22 cellular contexts compared by ENCODE assay signal in genomic region chr5:145917288-145917687, GRCh38. TPM values are rescaled to one million over a fixed set of nuclear protein-coding genes. Genes with fewer than 3 reads are reported as not detected.
"Had no signal": no experiment of that assay in that cellular context is flagged by ENCODE, and none has a peak within 500 bp of the region (broad histone marks: within the 10 kb centered on the region; RNA-seq: fewer than 3 reads in every experiment).

No MANE protein-coding gene starts in this region.

- H3K27me3 ChIP-seq: cardiac muscle cell, colonic mucosa, esophagus muscularis mucosa had no signal

- H3K36me3 ChIP-seq: cardiac muscle cell, colonic mucosa, esophagus muscularis mucosa had no signal

- H3K4me3 ChIP-seq: cardiac muscle cell, colonic mucosa, esophagus muscularis mucosa, lung, skin epidermis had no signal

- ATAC-seq: activated CD4-positive, alpha-beta T cell treated with anti-CD3 and anti-CD28 coated beads for 36 hours; activated CD8-positive, alpha-beta memory T cell treated with anti-CD3 and anti-CD28 coated beads, Interleukin-2, amount 10 ng/mL, durations not matched to agents 7 days and 5 days; stimulated activated naive B cell treated with anti-CD40 and anti-IgM and Interleukin-4, amounts not matched to agents 10 μg/mL and 1 μg/mL and 100 μg/mL, for 72 hours had no signal

- H3K27ac ChIP-seq: cardiac muscle cell, colonic mucosa, esophagus muscularis mucosa, parathyroid adenoma, skin epidermis had no signal

- H3K4me1 ChIP-seq: colonic mucosa, parathyroid adenoma had no signal

- DNase-seq: activated CD4-positive, alpha-beta memory T cell treated with anti-CD3 and anti-CD28 coated beads for 36 hours; activated CD4-positive, alpha-beta T cell treated with anti-CD3 and anti-CD28 coated beads for 36 hours; activated CD8-positive, alpha-beta memory T cell treated with anti-CD3 and anti-CD28 coated beads, Interleukin-2, amount 10 ng/mL, durations not matched to agents 7 days and 5 days; activated effector memory CD4-positive, alpha-beta T cell treated with Interleukin-2 at 50 U/mL for 16 hours; activated naive CD4-positive, alpha-beta T cell treated with anti-CD3 and anti-CD28 coated beads, Interleukin-2, amount 50 U/mL, for 16 hours; activated T-cell treated with anti-CD3 and anti-CD28 coated beads, Interleukin-2, amount 50 U/mL, for 24 hours; colonic mucosa; glutamatergic neuron; immature natural killer cell; midbrain; stimulated activated CD4-positive, alpha-beta T cell treated with anti-CD3 and anti-CD28 coated beads, Interleukin-15, amount 100 ng/mL, for 24 hours; stimulated activated CD4-positive, alpha-beta T cell treated with anti-CD3 and anti-CD28 coated beads, Interleukin-4, amount 100 ng/mL, for 1 hour; stimulated activated naive B cell treated with anti-CD40 and anti-IgM and Interleukin-4, amounts not matched to agents 10 μg/mL and 1 μg/mL and 100 μg/mL, for 72 hours; trophoblast cell had no signal

- H3K9me3 ChIP-seq: colonic mucosa, esophagus muscularis mucosa had no signal

RNA-seq across cellular contexts. Expression of gene SH3RF2, which starts 19.1 kb away (rescaled TPM):
- polyA plus RNA-seq: immature natural killer cell had no signal

RNA-seq across cellular contexts. Expression of gene GRXCR2, which starts 44.5 kb away (rescaled TPM):
- total RNA-seq: activated CD4-positive, alpha-beta memory T cell treated with anti-CD3 and anti-CD28 coated beads for 36 hours; activated CD4-positive, alpha-beta T cell treated with anti-CD3 and anti-CD28 coated beads for 36 hours; activated CD8-positive, alpha-beta memory T cell treated with anti-CD3 and anti-CD28 coated beads, Interleukin-2, amount 10 ng/mL, durations not matched to agents 7 days and 5 days; cardiac muscle cell; colonic mucosa; esophagus muscularis mucosa; lung; myocyte; renal cortical epithelial cell had no signal
- polyA plus RNA-seq: adipose tissue, cardiac muscle cell, immature natural killer cell, lung had no signal
